Comparison of ENCODE assay signal across 1 cellular context in the genomic region with DNA sequence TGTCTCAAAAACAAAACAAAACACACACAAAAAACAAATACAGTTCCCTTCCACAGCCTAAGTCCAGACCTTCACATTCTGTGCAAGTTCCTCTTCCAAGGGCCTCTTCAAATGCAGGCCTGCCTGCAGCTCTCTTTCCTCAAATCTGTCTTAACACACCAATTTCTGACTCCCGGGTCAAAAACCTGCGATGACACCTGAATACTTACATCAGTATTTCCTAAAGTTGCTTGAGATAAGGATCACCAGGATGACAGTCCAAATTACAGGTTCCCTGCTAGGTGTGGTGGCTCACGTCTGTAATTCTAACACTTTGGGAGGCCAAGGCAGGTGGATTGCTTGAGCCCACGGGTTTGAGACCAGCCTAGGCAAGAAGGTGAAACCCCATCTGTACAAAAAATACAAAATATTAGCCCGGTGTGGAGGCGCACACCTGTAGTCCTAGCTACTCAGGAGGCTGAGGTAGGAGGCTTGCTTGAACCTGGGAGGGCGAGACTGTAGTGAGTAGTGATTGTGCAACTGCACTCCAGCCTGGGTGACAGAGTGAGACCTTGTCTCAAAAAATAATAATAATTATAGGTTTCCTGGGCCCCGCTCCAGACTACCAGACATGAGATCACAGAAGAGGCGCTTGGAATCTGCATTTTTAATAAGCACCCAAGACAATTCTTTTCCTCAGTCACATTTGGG.
TF ChIP-seq lines count a peak whose summit lies in the region.

No MANE protein-coding gene starts in this region.

TF ChIP-seq in HepG2, 621 proteins besides CTCF, POLR2A, EP300 and RAD21 (continues in another document):
- TF ChIP-seq U2AF2 (IDR thresholded peaks at IDR 0.05; ENCODE audit: low read depth, low read length) = no peak
- TF ChIP-seq, protein P1, sequence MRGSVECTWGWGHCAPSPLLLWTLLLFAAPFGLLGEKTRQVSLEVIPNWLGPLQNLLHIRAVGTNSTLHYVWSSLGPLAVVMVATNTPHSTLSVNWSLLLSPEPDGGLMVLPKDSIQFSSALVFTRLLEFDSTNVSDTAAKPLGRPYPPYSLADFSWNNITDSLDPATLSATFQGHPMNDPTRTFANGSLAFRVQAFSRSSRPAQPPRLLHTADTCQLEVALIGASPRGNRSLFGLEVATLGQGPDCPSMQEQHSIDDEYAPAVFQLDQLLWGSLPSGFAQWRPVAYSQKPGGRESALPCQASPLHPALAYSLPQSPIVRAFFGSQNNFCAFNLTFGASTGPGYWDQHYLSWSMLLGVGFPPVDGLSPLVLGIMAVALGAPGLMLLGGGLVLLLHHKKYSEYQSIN (CRISPR knock-in tag; IDR thresholded peaks at IDR 0.05; ENCODE audit: borderline replicate concordance) = no peak
- no peak for TF ChIP-seq NCOR1 (IDR thresholded peaks at IDR 0.05; ENCODE audit: borderline replicate concordance, low read length)
- TF ChIP-seq ZNF460 (CRISPR knock-in tag; IDR thresholded peaks at IDR 0.05; ENCODE audit: borderline replicate concordance) = peak; percentile 58; the same call in 1 of the 2 replicates
- 0 out of 2 replicates have a peak, but pooled peaks have one; percentile 25 for TF ChIP-seq ZNF441 (CRISPR knock-in tag; IDR thresholded peaks at IDR 0.05; ENCODE audit: borderline replicate concordance)
- TF ChIP-seq CAMTA2 (CRISPR knock-in tag; IDR thresholded peaks at IDR 0.05; ENCODE audit: borderline replicate concordance) = no peak
- TF ChIP-seq TBL1XR1 (IDR thresholded peaks at IDR 0.05; ENCODE audit: borderline replicate concordance, low read length, partially characterized antibody) = no peak
- TF ChIP-seq ZFY (CRISPR knock-in tag; IDR thresholded peaks at IDR 0.05) = no peak
- TF ChIP-seq PCBP1 (IDR thresholded peaks at IDR 0.05; ENCODE audit: borderline replicate concordance, low read depth, low read length) = no peak
- no peak for TF ChIP-seq ZEB1 (IDR thresholded peaks at IDR 0.05; ENCODE audit: insufficient replicate concordance, low read depth)
- no peak for TF ChIP-seq ZNF281 (CRISPR knock-in tag; IDR thresholded peaks at IDR 0.05; ENCODE audit: borderline replicate concordance)
- TF ChIP-seq ZNF652 (CRISPR knock-in tag; IDR thresholded peaks at IDR 0.05; ENCODE audit: borderline replicate concordance, low read depth) = no peak
- TF ChIP-seq ZNF501 (CRISPR knock-in tag; IDR thresholded peaks at IDR 0.05) = peak; percentile 29; the same call in 1 of the 2 replicates
- 0 out of 2 replicates have a peak, but pooled peaks have one; percentile 34 for TF ChIP-seq TERF1 (CRISPR knock-in tag; IDR thresholded peaks at IDR 0.05)
- TF ChIP-seq, protein P2, sequence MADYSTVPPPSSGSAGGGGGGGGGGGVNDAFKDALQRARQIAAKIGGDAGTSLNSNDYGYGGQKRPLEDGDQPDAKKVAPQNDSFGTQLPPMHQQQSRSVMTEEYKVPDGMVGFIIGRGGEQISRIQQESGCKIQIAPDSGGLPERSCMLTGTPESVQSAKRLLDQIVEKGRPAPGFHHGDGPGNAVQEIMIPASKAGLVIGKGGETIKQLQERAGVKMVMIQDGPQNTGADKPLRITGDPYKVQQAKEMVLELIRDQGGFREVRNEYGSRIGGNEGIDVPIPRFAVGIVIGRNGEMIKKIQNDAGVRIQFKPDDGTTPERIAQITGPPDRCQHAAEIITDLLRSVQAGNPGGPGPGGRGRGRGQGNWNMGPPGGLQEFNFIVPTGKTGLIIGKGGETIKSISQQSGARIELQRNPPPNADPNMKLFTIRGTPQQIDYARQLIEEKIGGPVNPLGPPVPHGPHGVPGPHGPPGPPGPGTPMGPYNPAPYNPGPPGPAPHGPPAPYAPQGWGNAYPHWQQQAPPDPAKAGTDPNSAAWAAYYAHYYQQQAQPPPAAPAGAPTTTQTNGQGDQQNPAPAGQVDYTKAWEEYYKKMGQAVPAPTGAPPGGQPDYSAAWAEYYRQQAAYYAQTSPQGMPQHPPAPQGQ (CRISPR knock-in tag; IDR thresholded peaks at IDR 0.05; ENCODE audit: borderline replicate concordance) = no peak
- no peak for TF ChIP-seq KMT2A (CRISPR knock-in tag; IDR thresholded peaks at IDR 0.05)
- peak; percentile 19; the same call in 1 of the 2 replicates for TF ChIP-seq CEBPG (CRISPR knock-in tag; IDR thresholded peaks at IDR 0.05)
- TF ChIP-seq, protein P3, sequence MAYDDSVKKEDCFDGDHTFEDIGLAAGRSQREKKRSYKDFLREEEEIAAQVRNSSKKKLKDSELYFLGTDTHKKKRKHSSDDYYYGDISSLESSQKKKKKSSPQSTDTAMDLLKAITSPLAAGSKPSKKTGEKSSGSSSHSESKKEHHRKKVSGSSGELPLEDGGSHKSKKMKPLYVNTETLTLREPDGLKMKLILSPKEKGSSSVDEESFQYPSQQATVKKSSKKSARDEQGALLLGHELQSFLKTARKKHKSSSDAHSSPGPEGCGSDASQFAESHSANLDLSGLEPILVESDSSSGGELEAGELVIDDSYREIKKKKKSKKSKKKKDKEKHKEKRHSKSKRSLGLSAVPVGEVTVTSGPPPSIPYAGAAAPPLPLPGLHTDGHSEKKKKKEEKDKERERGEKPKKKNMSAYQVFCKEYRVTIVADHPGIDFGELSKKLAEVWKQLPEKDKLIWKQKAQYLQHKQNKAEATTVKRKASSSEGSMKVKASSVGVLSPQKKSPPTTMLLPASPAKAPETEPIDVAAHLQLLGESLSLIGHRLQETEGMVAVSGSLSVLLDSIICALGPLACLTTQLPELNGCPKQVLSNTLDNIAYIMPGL (CRISPR knock-in tag; IDR thresholded peaks at IDR 0.05; ENCODE audit: borderline replicate concordance in 1 of 2, low read depth in 1 of 2) = no peak
- no peak for TF ChIP-seq ZSCAN30 (CRISPR knock-in tag; IDR thresholded peaks at IDR 0.05)
- no peak for TF ChIP-seq ZNF577 (CRISPR knock-in tag; IDR thresholded peaks at IDR 0.05; ENCODE audit: borderline replicate concordance, low read depth)
- TF ChIP-seq, protein P4, sequence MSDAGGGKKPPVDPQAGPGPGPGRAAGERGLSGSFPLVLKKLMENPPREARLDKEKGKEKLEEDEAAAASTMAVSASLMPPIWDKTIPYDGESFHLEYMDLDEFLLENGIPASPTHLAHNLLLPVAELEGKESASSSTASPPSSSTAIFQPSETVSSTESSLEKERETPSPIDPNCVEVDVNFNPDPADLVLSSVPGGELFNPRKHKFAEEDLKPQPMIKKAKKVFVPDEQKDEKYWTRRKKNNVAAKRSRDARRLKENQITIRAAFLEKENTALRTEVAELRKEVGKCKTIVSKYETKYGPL (CRISPR knock-in tag; IDR thresholded peaks at IDR 0.05) = no peak
- no peak for TF ChIP-seq ZNF343 (CRISPR knock-in tag; IDR thresholded peaks at IDR 0.05)
- no peak for TF ChIP-seq NR3C1 (CRISPR knock-in tag; IDR thresholded peaks at IDR 0.05)
- no peak for TF ChIP-seq ZNF780A (CRISPR knock-in tag; IDR thresholded peaks at IDR 0.05)
- no peak for TF ChIP-seq IKZF5 (CRISPR knock-in tag; IDR thresholded peaks at IDR 0.05)
- no peak for TF ChIP-seq MAZ (IDR thresholded peaks at IDR 0.05; ENCODE audit: borderline replicate concordance, low read depth, low read length)
- TF ChIP-seq MAZ (CRISPR knock-in tag; IDR thresholded peaks at IDR 0.05; ENCODE audit: low read depth) = no peak
- TF ChIP-seq ZNF292 (CRISPR knock-in tag; IDR thresholded peaks at IDR 0.05; ENCODE audit: borderline replicate concordance, low read depth) = no peak
- no peak for TF ChIP-seq ZHX2 (IDR thresholded peaks at IDR 0.05; ENCODE audit: low read depth)
- no peak for TF ChIP-seq ZHX2 (CRISPR knock-in tag; IDR thresholded peaks at IDR 0.05; ENCODE audit: borderline replicate concordance)
- TF ChIP-seq HOXA7 (CRISPR knock-in tag; IDR thresholded peaks at IDR 0.05) = no peak
- no peak for TF ChIP-seq MEIS1 (CRISPR knock-in tag; IDR thresholded peaks at IDR 0.05; ENCODE audit: borderline replicate concordance)
- TF ChIP-seq HDAC2 (CRISPR knock-in tag; IDR thresholded peaks at IDR 0.05) = no peak
- TF ChIP-seq HHEX (CRISPR knock-in tag; IDR thresholded peaks at IDR 0.05) = no peak
- TF ChIP-seq KLF16 (CRISPR knock-in tag; IDR thresholded peaks at IDR 0.05) = no peak
- TF ChIP-seq CEBPB (IDR thresholded peaks at IDR 0.05; ENCODE audit: borderline replicate concordance, low read depth, low read length) = peak; percentile 44; the same call in 1 of the 2 replicates
- TF ChIP-seq ZBTB1 (CRISPR knock-in tag; IDR thresholded peaks at IDR 0.05; ENCODE audit: borderline replicate concordance) = no peak
- no peak for TF ChIP-seq NAIF1 (CRISPR knock-in tag; IDR thresholded peaks at IDR 0.05; ENCODE audit: borderline replicate concordance)
